ENCODE assay signal across 11 cellular contexts in the genomic region with DNA sequence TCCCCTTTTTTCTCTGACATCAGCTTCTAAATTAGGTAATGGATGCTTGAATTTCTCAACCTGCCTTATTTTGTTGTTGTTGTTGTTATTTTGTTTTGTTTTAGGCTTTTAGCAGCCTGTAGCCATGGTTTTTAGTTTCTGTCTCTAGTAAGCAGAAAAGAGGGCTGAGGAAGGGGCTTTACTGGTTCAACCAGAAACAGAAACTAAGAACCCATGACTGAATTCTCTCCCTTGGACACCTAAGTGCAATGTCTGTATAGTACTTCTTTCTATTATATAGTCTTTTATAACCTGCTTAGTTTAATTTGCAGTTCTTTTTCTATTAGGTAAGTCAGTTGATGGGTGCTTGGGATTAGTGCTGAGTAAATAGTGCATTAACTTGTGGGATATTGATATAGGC.
DNase-seq lines count a peak whose midpoint lies in the region; ATAC-seq and TF ChIP-seq lines count a peak whose summit lies in the region.
"Had no signal": no experiment of that assay in that cellular context is flagged by ENCODE, and none has a peak within 500 bp of the region (broad histone marks: within the 10 kb centered on the region; RNA-seq: fewer than 3 reads in every experiment).

No MANE protein-coding gene starts in this region.

- H3K27ac Mint-ChIP-seq in activated naive CD4-positive, alpha-beta T cell treated with anti-CD3 and anti-CD28 coated beads, Interleukin-2, amount 50 U/mL, for 24 hours, result peak overlapping the region; percentile 89
- 0 out of 2 replicates have a peak overlapping the region, but pooled peaks have one; percentile 28 for H3K27ac Mint-ChIP-seq in GM23338
- peak overlapping the region; percentile 17 for H3K27ac Mint-ChIP-seq in stimulated activated naive B cell treated with anti-CD40 and anti-IgM and Interleukin-4, amounts not matched to agents 10 μg/mL and 1 μg/mL and 100 μg/mL, for 72 hours

- H4K20me1 ChIP-seq in GM23338 (replicated peaks; ENCODE audit: insufficient read depth), result no peaks in the 10 kb centered on the region

- no peak overlapping the region for H3K27ac ChIP-seq in GM23338 (ENCODE audit: low read depth)
- no peak overlapping the region for H3K27ac ChIP-seq in right atrium auricular region
- H3K27ac ChIP-seq: WERI-Rb-1 had no signal

- no peaks in the 10 kb centered on the region for H3K27me3 Mint-ChIP-seq in activated naive CD4-positive, alpha-beta T cell treated with anti-CD3 and anti-CD28 coated beads, Interleukin-2, amount 50 U/mL, for 24 hours
- H3K27me3 Mint-ChIP-seq in GM23338 (ENCODE audit: insufficient read depth, low read depth, poor library complexity), result no peaks in the 10 kb centered on the region
- no peaks in the 10 kb centered on the region for H3K27me3 Mint-ChIP-seq in stimulated activated naive B cell treated with anti-CD40 and anti-IgM and Interleukin-4, amounts not matched to agents 10 μg/mL and 1 μg/mL and 100 μg/mL, for 72 hours

- no peak for ATAC-seq in GM23338
- peak; percentile 89 for ATAC-seq in HG03520 (IDR thresholded peaks at IDR 0.05; ENCODE audit: unreplicated experiment)
- ATAC-seq in stimulated activated naive B cell treated with anti-CD40 and anti-IgM and Interleukin-4, amounts not matched to agents 10 μg/mL and 1 μg/mL and 100 μg/mL, for 72 hours (replicated peaks), result no peak

- TF ChIP-seq CTCF in GM23338 (conservative IDR thresholded peaks at IDR 0.05; ENCODE audit: low read depth in 2 of 2), result no peak
- TF ChIP-seq CTCF in right atrium auricular region (IDR thresholded peaks at IDR 0.05), result no peak

- peaks cover 34% of the 10 kb centered on the region for H3K4me1 Mint-ChIP-seq in activated naive CD4-positive, alpha-beta T cell treated with anti-CD3 and anti-CD28 coated beads, Interleukin-2, amount 50 U/mL, for 24 hours
- H3K4me1 Mint-ChIP-seq in GM23338, result no peaks in the 10 kb centered on the region
- peaks cover 18 to 32% of the 10 kb centered on the region in 2 donors for H3K4me1 Mint-ChIP-seq in stimulated activated naive B cell treated with anti-CD40 and anti-IgM and Interleukin-4, amounts not matched to agents 10 μg/mL and 1 μg/mL and 100 μg/mL, for 72 hours

- H3K4me2 ChIP-seq in GM23338, result no peak overlapping the region

- H2AFZ ChIP-seq in GM23338, result no peak overlapping the region

- peaks cover 16% of the 10 kb centered on the region for H3K36me3 Mint-ChIP-seq in activated naive CD4-positive, alpha-beta T cell treated with anti-CD3 and anti-CD28 coated beads, Interleukin-2, amount 50 U/mL, for 24 hours
- peaks cover 23% of the 10 kb centered on the region for H3K36me3 Mint-ChIP-seq in GM23338 (ENCODE audit: low read depth)
- peaks cover 9 to 24% of the 10 kb centered on the region in 2 donors for H3K36me3 Mint-ChIP-seq in stimulated activated naive B cell treated with anti-CD40 and anti-IgM and Interleukin-4, amounts not matched to agents 10 μg/mL and 1 μg/mL and 100 μg/mL, for 72 hours

- H3K4me3 ChIP-seq in GM23338, result no peak overlapping the region
- no peak overlapping the region for H3K4me3 ChIP-seq in right atrium auricular region

- H3K36me3 ChIP-seq in GM23338 (ENCODE audit: insufficient read depth) (no peaks in the 10 kb centered on the region), right atrium auricular region (no peaks in the 10 kb centered on the region)
- H3K36me3 ChIP-seq: WERI-Rb-1 had no signal

- no peaks in the 10 kb centered on the region for H3K4me1 ChIP-seq in GM23338 (ENCODE audit: insufficient read depth)
- H3K4me1 ChIP-seq in right atrium auricular region, result no peaks in the 10 kb centered on the region

- no peak overlapping the region for H3K4me3 Mint-ChIP-seq in activated naive CD4-positive, alpha-beta T cell treated with anti-CD3 and anti-CD28 coated beads, Interleukin-2, amount 50 U/mL, for 24 hours
- H3K4me3 Mint-ChIP-seq in GM23338, result no peak overlapping the region
- peak overlapping the region in 1 of 2 donors; percentile 8 for H3K4me3 Mint-ChIP-seq in stimulated activated naive B cell treated with anti-CD40 and anti-IgM and Interleukin-4, amounts not matched to agents 10 μg/mL and 1 μg/mL and 100 μg/mL, for 72 hours

- H3K9me3 Mint-ChIP-seq in activated naive CD4-positive, alpha-beta T cell treated with anti-CD3 and anti-CD28 coated beads, Interleukin-2, amount 50 U/mL, for 24 hours, result no peaks in the 10 kb centered on the region
- peaks cover 19% of the 10 kb centered on the region; the same call in 2 of the 3 replicates for H3K9me3 Mint-ChIP-seq in GM23338
- H3K9me3 Mint-ChIP-seq in stimulated activated naive B cell treated with anti-CD40 and anti-IgM and Interleukin-4, amounts not matched to agents 10 μg/mL and 1 μg/mL and 100 μg/mL, for 72 hours, result peaks cover 2 to 3% of the 10 kb centered on the region in 2 donors

- no peaks in the 10 kb centered on the region for H3K27me3 ChIP-seq in GM23338 (ENCODE audit: insufficient read depth)
- no peaks in the 10 kb centered on the region for H3K27me3 ChIP-seq in right atrium auricular region

- H3K79me2 ChIP-seq in GM23338 (replicated peaks; ENCODE audit: insufficient read depth), result no peaks in the 10 kb centered on the region; the same call in 1 of the 2 replicates

- no peak for DNase-seq in activated naive CD4-positive, alpha-beta T cell treated with anti-CD3 and anti-CD28 coated beads, Interleukin-2, amount 50 U/mL, for 16 hours
- no peak for DNase-seq in GM23338 (ENCODE audit: low spot score)
- no peak for DNase-seq in stimulated activated naive B cell treated with anti-CD40 and anti-IgM and Interleukin-4, amounts not matched to agents 10 μg/mL and 1 μg/mL and 100 μg/mL, for 72 hours
- DNase-seq in NCI-H748 treated with DMSO at 0.1 percent for 48 hours (lab: John Stamatoyannopoulos, UW), result no peak
- no peak for DNase-seq in right atrium auricular region (ENCODE audit: low spot score)
- no peak for DNase-seq in occipital lobe (lab: John Stamatoyannopoulos, UW)
- DNase-seq: AML-193, H7, WERI-Rb-1 had no signal

- H3K9me3 ChIP-seq in right atrium auricular region, result no peaks in the 10 kb centered on the region

- no peaks in the 10 kb centered on the region for H3F3A ChIP-seq in GM23338 (replicated peaks; ENCODE audit: low read depth)

- no peaks in the 10 kb centered on the region for H3K9me2 ChIP-seq in GM23338 (ENCODE audit: insufficient read depth)

TF ChIP-seq in GM23338, 12 proteins besides CTCF, POLR2A, EP300 and RAD21:
- TF ChIP-seq, protein P1, sequence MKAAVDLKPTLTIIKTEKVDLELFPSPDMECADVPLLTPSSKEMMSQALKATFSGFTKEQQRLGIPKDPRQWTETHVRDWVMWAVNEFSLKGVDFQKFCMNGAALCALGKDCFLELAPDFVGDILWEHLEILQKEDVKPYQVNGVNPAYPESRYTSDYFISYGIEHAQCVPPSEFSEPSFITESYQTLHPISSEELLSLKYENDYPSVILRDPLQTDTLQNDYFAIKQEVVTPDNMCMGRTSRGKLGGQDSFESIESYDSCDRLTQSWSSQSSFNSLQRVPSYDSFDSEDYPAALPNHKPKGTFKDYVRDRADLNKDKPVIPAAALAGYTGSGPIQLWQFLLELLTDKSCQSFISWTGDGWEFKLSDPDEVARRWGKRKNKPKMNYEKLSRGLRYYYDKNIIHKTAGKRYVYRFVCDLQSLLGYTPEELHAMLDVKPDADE (IDR thresholded peaks at IDR 0.05), result no peak
- no peak for TF ChIP-seq ZNF114 (CRISPR knock-in tag; IDR thresholded peaks at IDR 0.05)
- no peak for TF ChIP-seq JUNB (IDR thresholded peaks at IDR 0.05; ENCODE audit: unreplicated experiment)
- TF ChIP-seq EZH2 (IDR thresholded peaks at IDR 0.05; ENCODE audit: low read depth, unreplicated experiment), result no peak

Comparison
In these comparisons a context has a peak if more than half of its experiments do, and no peak if none do; other contexts are left out.
1. H3K27ac Mint-ChIP-seq: peak in every context shown above with its lines; median percentile 89 in activated naive CD4-positive, alpha-beta T cell treated with anti-CD3 and anti-CD28 coated beads, Interleukin-2, amount 50 U/mL, for 24 hours; 28 in GM23338; 17 in stimulated activated naive B cell treated with anti-CD40 and anti-IgM and Interleukin-4, amounts not matched to agents 10 μg/mL and 1 μg/mL and 100 μg/mL, for 72 hours.